8 cellular contexts compared by ENCODE assay signal in the genomic region with DNA sequence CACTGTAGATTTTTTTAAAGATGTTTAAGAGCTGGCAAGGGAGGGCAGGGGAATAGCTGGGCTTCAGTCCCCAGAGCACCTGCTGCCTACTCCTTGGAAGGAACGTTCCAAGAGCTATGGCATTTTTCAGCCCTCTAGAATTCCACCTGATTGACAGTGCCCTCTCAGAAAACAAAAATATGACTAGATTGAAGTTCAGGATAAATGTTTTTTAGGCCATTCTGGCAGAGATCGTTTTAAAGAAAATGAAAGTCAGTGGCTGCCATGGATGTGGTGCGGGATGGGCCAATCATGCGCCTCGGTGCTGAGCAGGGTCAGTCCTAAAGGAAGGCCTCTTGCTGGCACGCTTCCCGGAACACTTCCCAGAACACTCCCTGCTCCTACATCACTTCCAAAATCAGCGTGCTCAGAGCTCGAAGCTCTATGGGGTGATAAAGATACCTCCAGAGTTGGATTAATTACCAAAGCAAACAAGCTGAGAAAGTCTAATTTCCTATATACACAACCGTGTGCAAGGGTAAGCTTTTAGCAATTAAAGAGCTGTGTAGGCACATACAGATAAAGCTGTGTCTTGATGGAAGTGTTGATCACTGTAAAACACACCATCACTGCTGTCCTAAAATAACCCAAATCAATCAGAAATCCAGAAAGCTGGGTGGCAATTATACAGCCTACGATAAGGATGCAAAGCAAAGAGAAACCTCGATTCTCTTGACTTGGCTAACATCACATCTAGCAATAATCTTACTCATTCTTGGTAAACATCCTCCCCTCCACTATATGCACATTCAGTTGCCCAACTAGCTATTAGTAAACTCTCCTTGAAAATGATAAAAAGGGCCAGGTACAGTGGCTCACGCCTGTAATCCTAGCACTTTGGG. TPM values are rescaled to one million over a fixed set of nuclear protein-coding genes. Genes with fewer than 3 reads are reported as not detected.
DNase-seq lines count a peak whose midpoint lies in the region; TF ChIP-seq lines count a peak whose summit lies in the region.

No MANE protein-coding gene starts in this region.

- no peak for TF ChIP-seq CTCF in RWPE1 (conservative IDR thresholded peaks at IDR 0.05; ENCODE audit: low read depth)

- POLR2A ChIA-PET in RWPE1 (lab: Yijun Ruan, JAX; ENCODE audit: low non-redundant PET), result no interaction called here

- CTCF ChIA-PET in RWPE1 (lab: Yijun Ruan, JAX), result no interaction called here

- DNase-seq in ELR (ENCODE audit: low read depth) (peak; percentile 75), RWPE1 (ENCODE audit: low spot score) (peak; percentile 48), glomerular endothelial cell (ENCODE audit: extremely low read depth, low read depth, low spot score) (peak; percentile 71), putamen (ENCODE audit: low spot score) (peak; percentile 44), NCI-H524 (lab: John Stamatoyannopoulos, UW) (no peak), SKM-1 (lab: John Stamatoyannopoulos, UW; ENCODE audit: unreplicated experiment) (no peak), germinal center (ENCODE audit: low spot score) (no peak)
- no peak for DNase-seq in activated naive CD4-positive, alpha-beta T cell (lab: John Stamatoyannopoulos, UW)

- H3K27ac ChIP-seq in RWPE1, result peak overlapping the region; percentile 70

RNA-seq across cellular contexts. Expression of a gene that starts 34.6 kb away (rescaled TPM):
- 8.2 and 10.0 TPM in 2 replicates for total RNA-seq in glomerular endothelial cell

Comparison
In these comparisons a context has a peak if more than half of its experiments do, and no peak if none do; other contexts are left out.
1. DNase-seq: peak in ELR (single experiment), RWPE1 (single experiment), glomerular endothelial cell (single experiment) and putamen (single experiment); none in NCI-H524 (0 of 2), SKM-1 (single experiment), activated naive CD4-positive, alpha-beta T cell (0 of 4) and germinal center (single experiment).